ENCODE assay signal across 29 cellular contexts in the genomic region with DNA sequence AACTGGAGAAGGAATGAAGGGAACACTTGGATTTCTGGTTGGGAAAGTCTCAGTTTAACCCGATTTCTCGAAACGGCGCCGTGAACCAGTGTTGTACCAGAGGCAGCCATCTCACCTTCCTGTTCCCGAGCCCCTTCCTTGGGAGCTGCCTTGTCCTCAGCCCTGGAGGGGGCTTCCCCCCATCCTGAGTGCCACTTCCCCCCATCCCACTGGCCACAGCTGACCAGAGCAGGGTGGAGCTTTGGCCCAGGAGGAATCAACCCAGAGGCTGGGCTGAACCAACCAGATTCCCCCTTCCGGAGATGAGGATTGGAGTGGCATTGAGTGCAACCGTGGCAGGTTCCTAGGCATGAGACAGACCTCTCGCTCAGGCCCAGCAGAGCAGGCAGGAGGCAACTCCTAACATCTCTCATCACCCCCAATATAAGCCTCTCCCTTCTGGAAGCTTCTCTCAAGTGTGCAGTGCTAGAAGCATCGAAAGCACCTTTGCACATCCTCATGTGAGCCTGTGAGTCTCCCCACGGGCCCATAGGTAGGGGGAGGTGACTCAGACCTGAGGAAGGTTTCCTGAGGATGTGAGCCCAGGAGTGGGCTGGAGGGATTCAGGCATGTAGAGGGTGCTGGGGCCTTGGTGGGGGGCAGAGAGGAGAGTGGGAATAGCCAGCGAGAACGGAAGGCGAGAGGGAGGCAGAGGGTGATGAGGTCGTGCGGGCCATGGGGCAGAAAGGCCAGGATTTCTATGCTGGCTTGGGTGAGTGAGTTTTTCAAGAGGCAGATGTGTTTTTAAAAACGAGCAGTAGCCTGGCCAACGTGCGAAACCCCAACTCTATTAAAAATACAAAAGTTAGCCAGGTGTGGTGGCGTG. TPM values are rescaled to one million over a fixed set of nuclear protein-coding genes. Genes with fewer than 3 reads are reported as not detected.
DNase-seq lines count a peak whose midpoint lies in the region; ATAC-seq, FAIRE-seq and TF ChIP-seq lines count a peak whose summit lies in the region.
"Had no signal": no experiment of that assay in that cellular context is flagged by ENCODE, and none has a peak within 500 bp of the region (broad histone marks: within the 10 kb centered on the region; RNA-seq: fewer than 3 reads in every experiment).

No MANE protein-coding gene starts in this region.

- BruUV-seq in HepG2 (replicated peaks; lab: Mats Ljungman, UMichigan) = no TSS peak

- TF ChIP-seq CTCF in right lobe of liver (IDR thresholded peaks at IDR 0.05) (no peak), HepG2 (CRISPR knock-in tag; IDR thresholded peaks at IDR 0.05) (no peak), sigmoid colon (IDR thresholded peaks at IDR 0.05) (no peak), vagina (IDR thresholded peaks at IDR 0.05) (no peak)

- no peak overlapping the region for H3K9ac ChIP-seq in HepG2 (ENCODE audit: insufficient read depth, low read depth, low read length)
- H3K9ac ChIP-seq: GM23248 had no signal

- intact Hi-C loops in right lobe of liver (cut with DNase I) (no loop called here), HepG2 (cut with micrococcal nuclease; ENCODE audit: unreplicated experiment) (no loop called here), sigmoid colon (cut with DNase I) (no loop called here), vagina (cut with DNase I) (no loop called here)

- no peaks in the 10 kb centered on the region for H3K36me3 ChIP-seq in right lobe of liver
- H3K36me3 ChIP-seq in HepG2 (replicated peaks in 1 of 2; ENCODE audit: control insufficient read depth in 1 of 2, insufficient read depth in 2 of 2, low read length in 2 of 2) = no peaks in the 10 kb centered on the region
- H3K36me3 ChIP-seq in sigmoid colon = no peaks in the 10 kb centered on the region
- no peaks in the 10 kb centered on the region for H3K36me3 ChIP-seq in vagina
- H3K36me3 ChIP-seq: Peyer's patch, SJCRH30 had no signal

- CTCF ChIA-PET in HepG2 (lab: Yijun Ruan, JAX; ENCODE audit: low intra/inter-chr PET ratio, low total read pairs) = no interaction called here

- peaks cover 5% of the 10 kb centered on the region for H3K27me3 Mint-ChIP-seq in stimulated activated naive CD8-positive, alpha-beta T cell treated with anti-CD3 and anti-CD28 coated beads, Interleukin-15, amount 100 ng/mL, for 72 hours

- H3K4me3 Mint-ChIP-seq in stimulated activated naive CD8-positive, alpha-beta T cell treated with anti-CD3 and anti-CD28 coated beads, Interleukin-15, amount 100 ng/mL, for 72 hours = no peak overlapping the region
- H3K4me3 Mint-ChIP-seq: CD8-positive, alpha-beta memory T cell had no signal

- H3K27ac ChIP-seq in right lobe of liver (no peak overlapping the region), HepG2 (ENCODE audit: extremely low read length, insufficient read depth, low read length) (no peak overlapping the region), sigmoid colon (no peak overlapping the region), vagina (no peak overlapping the region)
- H3K27ac ChIP-seq: GM23248, Peyer's patch, SJCRH30 had no signal

- no peak for TF ChIP-seq RAD21 in HepG2 (CRISPR knock-in tag; IDR thresholded peaks at IDR 0.05)

- no peak for TF ChIP-seq EP300 in HepG2 (IDR thresholded peaks at IDR 0.05; ENCODE audit: low read depth in 2 of 2, low read length in 2 of 2)
- TF ChIP-seq EP300 in HepG2 (CRISPR knock-in tag; IDR thresholded peaks at IDR 0.05; ENCODE audit: borderline replicate concordance) = no peak
- no peak for TF ChIP-seq EP300 in sigmoid colon (IDR thresholded peaks at IDR 0.05)

- no peaks in the 10 kb centered on the region for H3K9me3 Mint-ChIP-seq in stimulated activated naive CD8-positive, alpha-beta T cell treated with anti-CD3 and anti-CD28 coated beads, Interleukin-15, amount 100 ng/mL, for 72 hours
- H3K9me3 Mint-ChIP-seq: CD8-positive, alpha-beta memory T cell had no signal

- no peak overlapping the region for H2AFZ ChIP-seq in HepG2 (ENCODE audit: low read length)
- H2AFZ ChIP-seq: GM23248 had no signal

- no peak for FAIRE-seq in HepG2 (lab: Jason Lieb, UNC)
- FAIRE-seq: G401.6, GM12892 had no signal

- H3K79me2 ChIP-seq in HepG2 (ENCODE audit: insufficient read depth, low read length) = no peaks in the 10 kb centered on the region

- H3K4me3 ChIP-seq in right lobe of liver (no peak overlapping the region), HepG2 (replicated peaks in 1 of 3; ENCODE audit: insufficient read depth in 1 of 3, low read depth in 2 of 3, low read length in 3 of 3) (no peak overlapping the region), sigmoid colon (no peak overlapping the region), vagina (no peak overlapping the region)
- H3K4me3 ChIP-seq: GM23248, Peyer's patch, SJCRH30 had no signal

- WGBS in right lobe of liver (ENCODE audit: insufficient coverage, low coverage, low lambda C conversion rate, missing lambda C conversion rate) = 94% methylated on average over 8 of the region's 20 CpGs
- 94% methylated on average over 20 of the region's 20 CpGs for WGBS in HepG2 (ENCODE audit: low lambda C conversion rate)
- WGBS in sigmoid colon, 2 donors = 93 to 95% methylated on average over 20 of the region's 20 CpGs

- POLR2A ChIA-PET in HepG2 (lab: Yijun Ruan, JAX) = interaction anchor here (2.5 kb wide), 1 partner anchor 12 kb away, joined by 9 read pairs; the partner anchor contains the start of gene NGEF

- H3K9me3 ChIP-seq in right lobe of liver = no peaks in the 10 kb centered on the region
- no peaks in the 10 kb centered on the region for H3K9me3 ChIP-seq in HepG2 (ENCODE audit: low read length)
- H3K9me3 ChIP-seq in sigmoid colon = no peaks in the 10 kb centered on the region
- H3K9me3 ChIP-seq in vagina = no peaks in the 10 kb centered on the region
- H3K9me3 ChIP-seq: Peyer's patch, SJCRH30 had no signal

- no peak overlapping the region for H3K4me2 ChIP-seq in HepG2 (ENCODE audit: low read depth, low read length)

- no peaks in the 10 kb centered on the region for H3K4me1 ChIP-seq in right lobe of liver
- no peaks in the 10 kb centered on the region for H3K4me1 ChIP-seq in HepG2 (ENCODE audit: insufficient read depth, low read length)
- H3K4me1 ChIP-seq in sigmoid colon = no peaks in the 10 kb centered on the region
- H3K4me1 ChIP-seq in vagina = no peaks in the 10 kb centered on the region
- H3K4me1 ChIP-seq: Peyer's patch, SJCRH30 had no signal

- H3K27ac Mint-ChIP-seq in stimulated activated naive CD8-positive, alpha-beta T cell treated with anti-CD3 and anti-CD28 coated beads, Interleukin-15, amount 100 ng/mL, for 72 hours = no peak overlapping the region
- H3K27ac Mint-ChIP-seq: CD8-positive, alpha-beta memory T cell had no signal

- ATAC-seq in right lobe of liver (no peak), HepG2 (no peak)
- ATAC-seq in stimulated activated naive CD8-positive, alpha-beta T cell treated with anti-CD3 and anti-CD28 coated beads, Interleukin-15, amount 100 ng/mL, for 72 hours = no peak

- TF ChIP-seq POLR2A in right lobe of liver (IDR thresholded peaks at IDR 0.05) (no peak), HepG2 (IDR thresholded peaks at IDR 0.05; ENCODE audit: insufficient read depth in 1 of 2, low read depth in 2 of 2, low read length in 2 of 2) (no peak), sigmoid colon (IDR thresholded peaks at IDR 0.05) (no peak), vagina (IDR thresholded peaks at IDR 0.05) (no peak)

- H3K27me3 ChIP-seq in right lobe of liver = no peaks in the 10 kb centered on the region
- no peaks in the 10 kb centered on the region for H3K27me3 ChIP-seq in HepG2 (ENCODE audit: control insufficient read depth in 1 of 2, insufficient read depth in 2 of 2, low read length in 2 of 2)
- H3K27me3 ChIP-seq in sigmoid colon = no peaks in the 10 kb centered on the region
- no peaks in the 10 kb centered on the region for H3K27me3 ChIP-seq in vagina
- H3K27me3 ChIP-seq: Peyer's patch, SJCRH30 had no signal

- in situ Hi-C loops in HepG2 (cut with HindIII; ENCODE audit: extremely low pct_ligation_motif_present, low pct_unique_long_range_greater_than_20kb) = no loop called here

- no peaks in the 10 kb centered on the region for H3K4me1 Mint-ChIP-seq in stimulated activated naive CD8-positive, alpha-beta T cell treated with anti-CD3 and anti-CD28 coated beads, Interleukin-15, amount 100 ng/mL, for 72 hours
- H3K4me1 Mint-ChIP-seq: CD8-positive, alpha-beta memory T cell had no signal

- no peaks in the 10 kb centered on the region for H4K20me1 ChIP-seq in HepG2 (ENCODE audit: insufficient read depth, low read length)

- DNase-seq in right lobe of liver = peak in 2 of 3 donors; percentile 31 to 39
- no peak for DNase-seq in HepG2 (ENCODE audit: low spot score)
- DNase-seq in islet precursor cell = peak; percentile 50
- peak; percentile 50 for DNase-seq in sigmoid colon
- DNase-seq in vagina (ENCODE audit: extremely low spot score in 2 of 2) = peak; percentile 69 to 93
- DNase-seq in activated CD4-positive, CD25-positive, alpha-beta regulatory T cell treated with anti-CD3 and anti-CD28 coated beads, Interleukin-2, amount 50 U/mL, for 72 hours = no peak
- DNase-seq in stimulated activated naive CD8-positive, alpha-beta T cell treated with anti-CD3 and anti-CD28 coated beads, Interleukin-15, amount 100 ng/mL, for 72 hours = no peak
- no peak for DNase-seq in stimulated activated CD4-positive, alpha-beta T cell treated with anti-CD3 and anti-CD28 coated beads, Interleukin-2, amount 100 ng/mL, for 48 hours
- DNase-seq: AML-193; C1 segment of cervical spinal cord; Calu3; CD8-positive, alpha-beta memory T cell; GM23248; HCEC 1CT; KBM-7; MM.1S; NCI-H1092; NCI-H1436 treated with DMSO at 0.1 percent for 48 hours; NCI-H2029 treated with DMSO at 0.1 percent for 48 hours; NCI-H226; NCI-H510A treated with DMSO at 0.1 percent for 48 hours; NCI-H82; SJCRH30 had no signal

RNA-seq across cellular contexts. Expression of gene NGEF, which starts 11.9 kb away (rescaled TPM):
- total RNA-seq in right lobe of liver (10 to 100 TPM; 16.4 to 20.9 (median 20.2) TPM), HepG2 (2016; rRNA removed; fragmentation: Illumina TruSeq; extraction: Trizol) (11.8 and 14.4 TPM in 2 replicates), sigmoid colon (under 1 TPM in 2 of 4 donors, not detected in 2; 0.28 to 0.36 TPM), vagina (4.9 TPM)
- total RNA-seq in HepG2 (2016; cell fraction: cytosol; rRNA removed; fragmentation: Illumina TruSeq; extraction: Trizol; ENCODE audit: low read depth) = 3.2 and 3.9 TPM in 2 replicates
- 10.9 and 16.2 TPM in 2 replicates for total RNA-seq in HepG2 (2016; cell fraction: insoluble cytoplasmic fraction; rRNA removed; fragmentation: Illumina TruSeq; extraction: Trizol)
- total RNA-seq in HepG2 (2016; cell fraction: membrane; rRNA removed; fragmentation: Illumina TruSeq; extraction: Trizol) = 5.7 and 5.8 TPM in 2 replicates
- 16.5 and 17.9 TPM in 2 replicates for total RNA-seq in HepG2 (2016; cell fraction: nucleus; rRNA removed; fragmentation: Illumina TruSeq; extraction: Trizol)
- polyA plus RNA-seq in HepG2 (2011; rRNA removed) (36.9 and 40.7 TPM in 2 replicates), sigmoid colon (10 to 100 TPM; 10.8 to 13.9 (median 13.6) TPM)
- 12.8 and 15.9 TPM in 2 replicates for polyA plus RNA-seq in HepG2 (2011; cell fraction: cytosol; rRNA removed)
- polyA plus RNA-seq in HepG2 (2011; cell fraction: nucleus; rRNA removed) = 96.4 and 108 TPM in 2 replicates
- polyA plus RNA-seq in HepG2 (2012) = 22.1 and 22.9 TPM in 2 replicates
- 1.4 TPM in 2 replicates for polyA plus RNA-seq in HepG2 (2016; cell fraction: cytosol; fragmentation: Illumina TruSeq; extraction: Trizol; ENCODE audit: low read depth)
- 9.8 and 12.7 TPM in 2 replicates for polyA plus RNA-seq in HepG2 (2016; cell fraction: insoluble cytoplasmic fraction; fragmentation: Illumina TruSeq; extraction: Trizol; ENCODE audit: low read depth)
- polyA plus RNA-seq in HepG2 (2016; cell fraction: membrane; fragmentation: Illumina TruSeq; extraction: Trizol; ENCODE audit: low read depth) = 2.8 and 3.2 TPM in 2 replicates
- polyA plus RNA-seq in HepG2 (2016; cell fraction: nucleus; fragmentation: Illumina TruSeq; extraction: Trizol; ENCODE audit: insufficient read depth, low read depth) = 29.2 and 34.3 TPM in 2 replicates
- polyA minus RNA-seq in HepG2 (2011; rRNA and poly(A)+ RNA removed; ENCODE audit: low replicate concordance) = 0.44 and 113 TPM in 2 replicates
- polyA minus RNA-seq in HepG2 (2011; cell fraction: cytosol; rRNA and poly(A)+ RNA removed) = 17.7 and 20.2 TPM in 2 replicates
- polyA minus RNA-seq in HepG2 (2011; cell fraction: nucleus; rRNA and poly(A)+ RNA removed) = 26.9 and 31.6 TPM in 2 replicates
- total RNA-seq: SJCRH30 had no signal
- polyA plus RNA-seq: CD8-positive, alpha-beta memory T cell; GM23248 had no signal

RNA-seq across cellular contexts. Expression of gene NEU2, which starts 31.4 kb away (rescaled TPM):
- total RNA-seq in right lobe of liver (not detected), HepG2 (2016; rRNA removed; fragmentation: Illumina TruSeq; extraction: Trizol) (not detected in 2 replicates), sigmoid colon (not detected), vagina (not detected)
- total RNA-seq in HepG2 (2016; cell fraction: cytosol; rRNA removed; fragmentation: Illumina TruSeq; extraction: Trizol; ENCODE audit: low read depth) = not detected in 2 replicates
- not detected in 2 replicates for total RNA-seq in HepG2 (2016; cell fraction: insoluble cytoplasmic fraction; rRNA removed; fragmentation: Illumina TruSeq; extraction: Trizol)
- total RNA-seq in HepG2 (2016; cell fraction: membrane; rRNA removed; fragmentation: Illumina TruSeq; extraction: Trizol) = not detected in 2 replicates
- not detected in 2 replicates for total RNA-seq in HepG2 (2016; cell fraction: nucleus; rRNA removed; fragmentation: Illumina TruSeq; extraction: Trizol)
- polyA plus RNA-seq in HepG2 (2011; rRNA removed) (not detected in 2 replicates), sigmoid colon (not detected)
- polyA plus RNA-seq in HepG2 (2011; cell fraction: cytosol; rRNA removed) = not detected in 2 replicates
- not detected in 2 replicates for polyA plus RNA-seq in HepG2 (2011; cell fraction: nucleus; rRNA removed)
- polyA plus RNA-seq in HepG2 (2012) = not detected in 2 replicates
- polyA plus RNA-seq in HepG2 (2016; cell fraction: cytosol; fragmentation: Illumina TruSeq; extraction: Trizol; ENCODE audit: low read depth) = not detected in 2 replicates
- not detected in 2 replicates for polyA plus RNA-seq in HepG2 (2016; cell fraction: insoluble cytoplasmic fraction; fragmentation: Illumina TruSeq; extraction: Trizol; ENCODE audit: low read depth)
- polyA plus RNA-seq in HepG2 (2016; cell fraction: membrane; fragmentation: Illumina TruSeq; extraction: Trizol; ENCODE audit: low read depth) = not detected in 2 replicates
- polyA plus RNA-seq in HepG2 (2016; cell fraction: nucleus; fragmentation: Illumina TruSeq; extraction: Trizol; ENCODE audit: insufficient read depth, low read depth) = not detected in 2 replicates
- polyA minus RNA-seq in HepG2 (2011; rRNA and poly(A)+ RNA removed; ENCODE audit: low replicate concordance) = not detected in 2 replicates
- polyA minus RNA-seq in HepG2 (2011; cell fraction: cytosol; rRNA and poly(A)+ RNA removed) = not detected in 2 replicates
- not detected in 2 replicates for polyA minus RNA-seq in HepG2 (2011; cell fraction: nucleus; rRNA and poly(A)+ RNA removed)
- total RNA-seq: A172; Calu3; CD8-positive, alpha-beta memory T cell; Daoy; GM23248; Peyer's patch; SJCRH30 had no signal
- polyA plus RNA-seq: AG04450; CD8-positive, alpha-beta memory T cell; GM23248 had no signal

RNA-seq across cellular contexts. Expression of gene INPP5D, which starts 59.0 kb away (rescaled TPM):
- total RNA-seq in right lobe of liver (1 to 10 TPM; 3.5 to 8.1 (median 5.5) TPM), HepG2 (2016; rRNA removed; fragmentation: Illumina TruSeq; extraction: Trizol) (17.7 and 18.0 TPM in 2 replicates), sigmoid colon (10 to 100 TPM in 1 of 4 donors, 1 to 10 TPM in 3; 6.4 to 20.8 (median 9.4) TPM), vagina (33.4 TPM)
- 4.6 and 5.5 TPM in 2 replicates for total RNA-seq in HepG2 (2016; cell fraction: cytosol; rRNA removed; fragmentation: Illumina TruSeq; extraction: Trizol; ENCODE audit: low read depth)
- 15.5 and 19.4 TPM in 2 replicates for total RNA-seq in HepG2 (2016; cell fraction: insoluble cytoplasmic fraction; rRNA removed; fragmentation: Illumina TruSeq; extraction: Trizol)
- 12.4 TPM in 2 replicates for total RNA-seq in HepG2 (2016; cell fraction: membrane; rRNA removed; fragmentation: Illumina TruSeq; extraction: Trizol)
- total RNA-seq in HepG2 (2016; cell fraction: nucleus; rRNA removed; fragmentation: Illumina TruSeq; extraction: Trizol) = 15.5 and 17.7 TPM in 2 replicates
- polyA plus RNA-seq in HepG2 (2011; rRNA removed) (16.1 and 16.7 TPM in 2 replicates), sigmoid colon (10 to 100 TPM in 1 of 3 donors, 1 to 10 TPM in 2; 4.2 to 44.8 (median 4.4) TPM)
- polyA plus RNA-seq in HepG2 (2011; cell fraction: cytosol; rRNA removed) = 7.7 and 8.6 TPM in 2 replicates
- 55.2 and 72.1 TPM in 2 replicates for polyA plus RNA-seq in HepG2 (2011; cell fraction: nucleus; rRNA removed)
- 36.4 and 42.1 TPM in 2 replicates for polyA plus RNA-seq in HepG2 (2012)
- polyA plus RNA-seq in HepG2 (2016; cell fraction: cytosol; fragmentation: Illumina TruSeq; extraction: Trizol; ENCODE audit: low read depth) = 2.5 and 2.6 TPM in 2 replicates
- polyA plus RNA-seq in HepG2 (2016; cell fraction: insoluble cytoplasmic fraction; fragmentation: Illumina TruSeq; extraction: Trizol; ENCODE audit: low read depth) = 16.3 and 21.7 TPM in 2 replicates
- polyA plus RNA-seq in HepG2 (2016; cell fraction: membrane; fragmentation: Illumina TruSeq; extraction: Trizol; ENCODE audit: low read depth) = 8.3 and 8.6 TPM in 2 replicates
- polyA plus RNA-seq in HepG2 (2016; cell fraction: nucleus; fragmentation: Illumina TruSeq; extraction: Trizol; ENCODE audit: insufficient read depth, low read depth) = 28.7 and 30.7 TPM in 2 replicates
- 0.09 and 29.9 TPM in 2 replicates for polyA minus RNA-seq in HepG2 (2011; rRNA and poly(A)+ RNA removed; ENCODE audit: low replicate concordance)
- 15.4 and 25.3 TPM in 2 replicates for polyA minus RNA-seq in HepG2 (2011; cell fraction: cytosol; rRNA and poly(A)+ RNA removed)
- polyA minus RNA-seq in HepG2 (2011; cell fraction: nucleus; rRNA and poly(A)+ RNA removed) = 36.4 and 40.5 TPM in 2 replicates
- total RNA-seq: Calu3, Daoy, GM23248 had no signal

Comparison
In these comparisons a context has a peak if more than half of its experiments do, and no peak if none do; other contexts are left out.
1. DNase-seq: peak in right lobe of liver (2 of 3), islet precursor cell (single experiment), sigmoid colon (single experiment) and vagina (2 of 2); none in HepG2 (single experiment), activated CD4-positive, CD25-positive, alpha-beta regulatory T cell treated with anti-CD3 and anti-CD28 coated beads, Interleukin-2, amount 50 U/mL, for 72 hours (single experiment), stimulated activated naive CD8-positive, alpha-beta T cell treated with anti-CD3 and anti-CD28 coated beads, Interleukin-15, amount 100 ng/mL, for 72 hours (0 of 2) and stimulated activated CD4-positive, alpha-beta T cell treated with anti-CD3 and anti-CD28 coated beads, Interleukin-2, amount 100 ng/mL, for 48 hours (0 of 2).